Comparison of ENCODE assay signal across 1 cellular context in the genomic region with DNA sequence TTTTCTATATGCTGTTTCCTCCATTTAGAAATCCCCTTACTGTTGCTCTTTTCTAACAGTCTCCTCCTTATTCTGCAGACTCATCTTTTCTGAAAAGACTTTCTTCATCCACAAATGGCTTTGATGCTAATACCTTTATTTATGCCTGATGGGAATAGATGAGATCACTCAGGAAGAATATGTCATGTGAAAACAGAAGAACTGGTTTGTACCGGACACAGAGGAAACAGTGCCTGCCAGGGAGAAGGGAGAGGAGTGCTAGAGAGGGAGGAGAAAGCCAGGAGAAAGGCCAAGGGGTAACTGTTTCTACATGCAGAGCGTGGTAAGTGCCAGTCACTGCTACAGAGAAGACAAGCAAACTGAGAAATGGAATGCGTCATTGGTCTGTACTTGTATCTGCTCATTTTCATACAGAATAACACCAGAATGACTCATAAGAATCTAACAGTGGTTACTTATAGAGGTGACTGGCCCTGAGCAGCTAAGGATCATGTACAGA.
TF ChIP-seq lines count a peak whose summit lies in the region.

No MANE protein-coding gene starts in this region.

TF ChIP-seq in K562, 482 proteins besides CTCF, POLR2A, EP300 and RAD21 (continued from another document):
- TF ChIP-seq PHF20 (IDR thresholded peaks at IDR 0.05; ENCODE audit: partially characterized antibody) (no peak), CREBBP (IDR thresholded peaks at IDR 0.05; ENCODE audit: low read depth, low read length) (no peak), SLC30A9 (CRISPR knock-in tag; IDR thresholded peaks at IDR 0.05) (no peak), TSC22D4 (tag; IDR thresholded peaks at IDR 0.05) (no peak), AFF4 (CRISPR knock-in tag; IDR thresholded peaks at IDR 0.05) (no peak), HNRNPH1 (optimal IDR thresholded peaks at IDR 0.05; ENCODE audit: low read depth, low read length) (no peak), GABPB1 (CRISPR knock-in tag; IDR thresholded peaks at IDR 0.05) (no peak), MLLT1 (IDR thresholded peaks at IDR 0.05) (no peak), FOXA1 (IDR thresholded peaks at IDR 0.05; ENCODE audit: borderline replicate concordance) (no peak), FOXM1 (IDR thresholded peaks at IDR 0.05; ENCODE audit: low read depth) (no peak), FOXM1 (CRISPR knock-in tag; IDR thresholded peaks at IDR 0.05; ENCODE audit: low read depth) (no peak), EGR1 (conservative IDR thresholded peaks at IDR 0.05) (no peak), BRD4 (IDR thresholded peaks at IDR 0.05) (no peak), SETDB1 (IDR thresholded peaks at IDR 0.05; ENCODE audit: low read length) (no peak), ZBED1 (IDR thresholded peaks at IDR 0.05) (no peak), FOXA3 (CRISPR knock-in tag; conservative IDR thresholded peaks at IDR 0.05 in 1 of 2, IDR thresholded peaks at IDR 0.05 in 1 of 2) (no peak), SNRNP70 (optimal IDR thresholded peaks at IDR 0.05; ENCODE audit: low read depth, low read length) (no peak)
